ENCODE assay signal across 8 cellular contexts in genomic region chr13:42041684-42042035, GRCh38. TPM values are rescaled to one million over a fixed set of nuclear protein-coding genes. Genes with fewer than 3 reads are reported as not detected.
DNase-seq lines count a peak whose midpoint lies in the region; FAIRE-seq and TF ChIP-seq lines count a peak whose summit lies in the region.

No MANE protein-coding gene starts in this region.

- H3K4me1 ChIP-seq in NT2/D1 (ENCODE audit: insufficient read depth, insufficient read length) (no peaks in the 10 kb centered on the region), small intestine (ENCODE audit: control insufficient read depth in 2 of 2, insufficient read depth in 1 of 2, low read depth in 1 of 2, low read length in 1 of 2) (peaks cover 0 to 1% of the 10 kb centered on the region in 2 donors)

- no peak for FAIRE-seq in small intestine (lab: Jason Lieb, UNC)

- H3K9ac ChIP-seq in NT2/D1 (ENCODE audit: insufficient read length, low read depth) = peak overlapping the region; percentile 80

- peak overlapping the region; percentile 90 for H3K4me3 ChIP-seq in HFF-Myc (replicated peaks; ENCODE audit: low read depth, low read length)
- H3K4me3 ChIP-seq in NT2/D1 (ENCODE audit: insufficient read length, low read depth) = peak overlapping the region; percentile 60
- H3K4me3 ChIP-seq in cardiac fibroblast (replicated peaks in 1 of 2; ENCODE audit: low read depth in 2 of 2, low read length in 2 of 2) = peak overlapping the region; percentile 84 to 89
- H3K4me3 ChIP-seq in small intestine (ENCODE audit: low read depth in 1 of 2, low read length in 2 of 2) = peak overlapping the region in 1 of 2 donors; percentile 87

- H3K36me3 ChIP-seq in NT2/D1 (ENCODE audit: insufficient read depth, insufficient read length, low read length) (no peaks in the 10 kb centered on the region), small intestine (ENCODE audit: control insufficient read depth in 2 of 2, insufficient read depth in 2 of 2, low read length in 2 of 2) (no peaks in the 10 kb centered on the region)

- peaks cover 63% of the 10 kb centered on the region for H3K27me3 ChIP-seq in NT2/D1 (ENCODE audit: insufficient read depth, insufficient read length)
- no peaks in the 10 kb centered on the region for H3K27me3 ChIP-seq in small intestine (ENCODE audit: control insufficient read depth in 2 of 2, insufficient read depth in 2 of 2, low read length in 2 of 2)

- WGBS in small intestine, 3 donors = 5 to 16% (median 10%) methylated on average over 16 of the region's 16 CpGs

- DNase-seq in NCI-H2196 (lab: John Stamatoyannopoulos, UW; ENCODE audit: unreplicated experiment) (peak; percentile 9), NCI-H2196 treated with DMSO at 0.1 percent for 48 hours (lab: John Stamatoyannopoulos, UW; ENCODE audit: unreplicated experiment) (no peak), HFF-Myc (ENCODE audit: extremely low read depth, low read depth) (no peak), NT2/D1 (ENCODE audit: low read depth, low spot score) (no peak), cardiac fibroblast (ENCODE audit: low read depth in 2 of 2) (peak; percentile 74 to 80), iris pigment epithelial cell (ENCODE audit: low read depth) (peak; percentile 81), small intestine (peak; percentile 46), NCI-H187 treated with DMSO at 0.1 percent for 48 hours (lab: John Stamatoyannopoulos, UW) (no peak)

- H3K9me3 ChIP-seq in NT2/D1 (ENCODE audit: insufficient read depth, low read length) = no peaks in the 10 kb centered on the region
- no peaks in the 10 kb centered on the region for H3K9me3 ChIP-seq in small intestine (ENCODE audit: control insufficient read depth, low read depth)

- H3K27ac ChIP-seq in small intestine (ENCODE audit: low read depth in 1 of 2, low read length in 1 of 2) = no peak overlapping the region

- TF ChIP-seq CTCF in HFF-Myc (IDR thresholded peaks at IDR 0.05; ENCODE audit: low read depth, low read length, missing control alignments) (peak; percentile 53), cardiac fibroblast (IDR thresholded peaks at IDR 0.05; ENCODE audit: low read depth, low read length) (peak; percentile 74)

RNA-seq across cellular contexts. Expression of gene DGKH, which starts 6.8 kb away (rescaled TPM):
- polyA plus RNA-seq in small intestine = 1 to 10 TPM in 1 of 3 donors, under 1 TPM in 2; 0.45 to 3.4 (median 0.54) TPM

Comparison
In these comparisons a context has a peak if more than half of its experiments do, and no peak if none do; other contexts are left out.
1. DNase-seq: peak in NCI-H2196 (single experiment), cardiac fibroblast (2 of 2), iris pigment epithelial cell (single experiment) and small intestine (single experiment); none in NCI-H2196 treated with DMSO at 0.1 percent for 48 hours (single experiment), HFF-Myc (single experiment), NT2/D1 (single experiment) and NCI-H187 treated with DMSO at 0.1 percent for 48 hours (single experiment).